Comparison of ENCODE assay signal across 1 cellular context in genomic region chr1:235648407-235648907, GRCh38.
TF ChIP-seq lines count a peak whose summit lies in the region.

No MANE protein-coding gene starts in this region.

TF ChIP-seq in HEK293, 187 proteins besides CTCF, POLR2A, EP300 and RAD21 (continued from another document):
- TF ChIP-seq ZNF514 (tag by site-specific recombination; IDR thresholded peaks at IDR 0.05) = no peak
- TF ChIP-seq GFI1B (tag by site-specific recombination; IDR thresholded peaks at IDR 0.05) = no peak
- no peak for TF ChIP-seq ZNF292 (tag by site-specific recombination; IDR thresholded peaks at IDR 0.05; ENCODE audit: borderline replicate concordance, low read depth)
- peak; percentile 66; the same call in 1 of the 2 replicates for TF ChIP-seq FEZF1 (tag by site-specific recombination; IDR thresholded peaks at IDR 0.05)
- no peak for TF ChIP-seq ZBTB49 (tag by site-specific recombination; IDR thresholded peaks at IDR 0.05; ENCODE audit: low read depth)
- no peak for TF ChIP-seq ZNF416 (tag by site-specific recombination; IDR thresholded peaks at IDR 0.05)
- TF ChIP-seq ZNF664 (tag by site-specific recombination; IDR thresholded peaks at IDR 0.05) = no peak
- TF ChIP-seq ZBTB17 (tag by site-specific recombination; IDR thresholded peaks at IDR 0.05) = peak; percentile 56
- TF ChIP-seq OVOL3 (tag by site-specific recombination; IDR thresholded peaks at IDR 0.05) = no peak
- peak; percentile 24; the same call in 1 of the 2 replicates for TF ChIP-seq ZNF202 (tag by site-specific recombination; IDR thresholded peaks at IDR 0.05; ENCODE audit: borderline replicate concordance)
- no peak for TF ChIP-seq PBX3 (CRISPR knock-in tag; IDR thresholded peaks at IDR 0.05)
- TF ChIP-seq ZNF530 (tag by site-specific recombination; IDR thresholded peaks at IDR 0.05; ENCODE audit: low read depth) = no peak
- no peak for TF ChIP-seq REPIN1 (tag by site-specific recombination; IDR thresholded peaks at IDR 0.05; ENCODE audit: low read depth)
- TF ChIP-seq ZIC2 (tag by site-specific recombination; IDR thresholded peaks at IDR 0.05) = peak; percentile 82
- no peak for TF ChIP-seq ZNF37A (tag by site-specific recombination; IDR thresholded peaks at IDR 0.05)
- no peak for TF ChIP-seq KLF10 (tag by site-specific recombination; IDR thresholded peaks at IDR 0.05)
- TF ChIP-seq ZNF248 (tag by site-specific recombination; IDR thresholded peaks at IDR 0.05) = no peak
- 0 out of 2 replicates have a peak, but pooled peaks have one; percentile 9 for TF ChIP-seq OSR2 (tag by site-specific recombination; IDR thresholded peaks at IDR 0.05)
- TF ChIP-seq ZNF600 (tag by site-specific recombination; IDR thresholded peaks at IDR 0.05) = no peak
- TF ChIP-seq ZNF311 (tag by site-specific recombination; IDR thresholded peaks at IDR 0.05; ENCODE audit: borderline replicate concordance) = no peak
- no peak for TF ChIP-seq HOXC10 (CRISPR knock-in tag; IDR thresholded peaks at IDR 0.05)
- no peak for TF ChIP-seq SP3 (tag by site-specific recombination; IDR thresholded peaks at IDR 0.05)
- peak; percentile 11; the same call in 1 of the 2 replicates for TF ChIP-seq KLF8 (tag by site-specific recombination; IDR thresholded peaks at IDR 0.05)
- no peak for TF ChIP-seq ZNF776 (tag by site-specific recombination; IDR thresholded peaks at IDR 0.05; ENCODE audit: borderline replicate concordance)
- 0 out of 2 replicates have a peak, but pooled peaks have one; percentile 13 for TF ChIP-seq BCL11B (tag by site-specific recombination; IDR thresholded peaks at IDR 0.05; ENCODE audit: low read depth)
TF ChIP-seq in HEK293: peak in this region for 7.
